9 cellular contexts compared by ENCODE assay signal in genomic region chr1:156797212-156797871, GRCh38. TPM values are rescaled to one million over a fixed set of nuclear protein-coding genes. Genes with fewer than 3 reads are reported as not detected.
DNase-seq lines count a peak whose midpoint lies in the region; ATAC-seq and TF ChIP-seq lines count a peak whose summit lies in the region.
"Had no signal": no experiment of that assay in that cellular context is flagged by ENCODE, and none has a peak within 500 bp of the region (broad histone marks: within the 10 kb centered on the region; RNA-seq: fewer than 3 reads in every experiment).

No MANE protein-coding gene starts in this region.

- H4K20me1 ChIP-seq in MM.1S (ENCODE audit: insufficient read depth, low read length): 0 out of 2 replicates have a peak, but pooled peaks cover 8% of the 10 kb centered on the region

- H3K27me3 Mint-ChIP-seq in activated T-cell treated with anti-CD3 and anti-CD28 coated beads, Interleukin-2, amount 50 U/mL, for 24 hours: no peaks in the 10 kb centered on the region

- TF ChIP-seq EP300 in suprapubic skin (IDR thresholded peaks at IDR 0.05): no peak

- peak; percentile 59 for ATAC-seq in SK-N-SH treated with all-trans-retinoic acid at 6 μM for 48 hours
- ATAC-seq in GM18502 (IDR thresholded peaks at IDR 0.05; ENCODE audit: poor library complexity, unreplicated experiment): no peak

- peaks cover 14% of the 10 kb centered on the region for H3K4me1 Mint-ChIP-seq in activated T-cell treated with anti-CD3 and anti-CD28 coated beads, Interleukin-2, amount 50 U/mL, for 24 hours (ENCODE audit: low read depth)

- H3K9me3 ChIP-seq in MM.1S (replicated peaks; ENCODE audit: insufficient read depth, low read length) (no peaks in the 10 kb centered on the region), suprapubic skin (no peaks in the 10 kb centered on the region)

- no peak overlapping the region for H3K27ac Mint-ChIP-seq in activated T-cell treated with anti-CD3 and anti-CD28 coated beads, Interleukin-2, amount 50 U/mL, for 24 hours

- DNase-seq in activated T-cell treated with anti-CD3 and anti-CD28 coated beads for 1 hour (ENCODE audit: low read depth): peak; percentile 42
- no peak for DNase-seq in activated T-cell treated with anti-CD3 and anti-CD28 coated beads, Interleukin-2, amount 50 U/mL, for 24 hours
- peak; percentile 72 for DNase-seq in MM.1S
- peak; percentile 55 for DNase-seq in astrocyte of the spinal cord (ENCODE audit: low read depth, low spot score)
- DNase-seq in kidney epithelial cell (ENCODE audit: low read depth): no peak
- peak in 1 of 2 donors; percentile 9 for DNase-seq in suprapubic skin (ENCODE audit: low spot score in 2 of 2)

- H3K4me2 ChIP-seq in MM.1S (ENCODE audit: low read depth, low read length): no peak overlapping the region

- in situ Hi-C loops in astrocyte of the spinal cord (cut with HindIII; ENCODE audit: low sequenced_read_pairs): no loop called here

- no peak overlapping the region for H2AFZ ChIP-seq in MM.1S (ENCODE audit: low read length)

- no peaks in the 10 kb centered on the region for H3K9me3 Mint-ChIP-seq in activated T-cell treated with anti-CD3 and anti-CD28 coated beads, Interleukin-2, amount 50 U/mL, for 24 hours

- H3K9me2 ChIP-seq in MM.1S (replicated peaks; ENCODE audit: insufficient read depth, low read length): no peaks in the 10 kb centered on the region

- H3K27me3 ChIP-seq in MM.1S (replicated peaks; ENCODE audit: insufficient read depth, low read length) (no peaks in the 10 kb centered on the region), kidney epithelial cell (ENCODE audit: control insufficient read depth, insufficient read depth, low read length) (no peaks in the 10 kb centered on the region), suprapubic skin (no peaks in the 10 kb centered on the region)

- no peak overlapping the region for H3K4me3 Mint-ChIP-seq in activated T-cell treated with anti-CD3 and anti-CD28 coated beads, Interleukin-2, amount 50 U/mL, for 24 hours

- peak; percentile 95 for TF ChIP-seq CTCF in MM.1S (IDR thresholded peaks at IDR 0.05; ENCODE audit: low read length)
- peak; percentile 86 for TF ChIP-seq CTCF in astrocyte of the spinal cord (IDR thresholded peaks at IDR 0.05; ENCODE audit: low read depth, low read length)
- TF ChIP-seq CTCF in kidney epithelial cell (IDR thresholded peaks at IDR 0.05; ENCODE audit: insufficient read depth, low read length, poor library complexity, severe bottlenecking): peak; percentile 87
- peak; percentile 37 to 70 for TF ChIP-seq CTCF in suprapubic skin (IDR thresholded peaks at IDR 0.05)

- H3K79me2 ChIP-seq in MM.1S (ENCODE audit: low read length): 0 out of 2 replicates have a peak, but pooled peaks cover 7% of the 10 kb centered on the region

- H3K4me1 ChIP-seq in MM.1S (ENCODE audit: low read length) (peaks cover 16% of the 10 kb centered on the region; the same call in 1 of the 2 replicates), suprapubic skin (no peaks in the 10 kb centered on the region)

- peaks cover 17% of the 10 kb centered on the region for H3K36me3 ChIP-seq in MM.1S (replicated peaks; ENCODE audit: insufficient read depth, low read length)
- peaks cover 2% of the 10 kb centered on the region for H3K36me3 ChIP-seq in kidney epithelial cell (ENCODE audit: control insufficient read depth, insufficient read depth, low read length)
- H3K36me3 ChIP-seq in suprapubic skin: peaks cover 95% of the 10 kb centered on the region

- H3K9ac ChIP-seq in MM.1S (ENCODE audit: low read length): no peak overlapping the region

- H3F3A ChIP-seq in MM.1S (ENCODE audit: insufficient read depth, low read length): peaks cover 19% of the 10 kb centered on the region

- H3K27ac ChIP-seq in MM.1S (ENCODE audit: low read length) (no peak overlapping the region), suprapubic skin (no peak overlapping the region)
- H3K27ac ChIP-seq: epithelial cell of prostate had no signal

- peaks cover 95% of the 10 kb centered on the region for H3K36me3 Mint-ChIP-seq in activated T-cell treated with anti-CD3 and anti-CD28 coated beads, Interleukin-2, amount 50 U/mL, for 24 hours (ENCODE audit: low read depth)

- no peak overlapping the region for H3K4me3 ChIP-seq in MM.1S (ENCODE audit: low read length)
- no peak overlapping the region for H3K4me3 ChIP-seq in astrocyte of the spinal cord (ENCODE audit: low read depth, low read length)
- no peak overlapping the region for H3K4me3 ChIP-seq in kidney epithelial cell (ENCODE audit: low read depth, low read length)
- no peak overlapping the region for H3K4me3 ChIP-seq in suprapubic skin

- TF ChIP-seq POLR2A in suprapubic skin (IDR thresholded peaks at IDR 0.05): no peak

- WGBS in suprapubic skin: 50% methylated on average over 4 of the region's 4 CpGs

TF ChIP-seq in SK-N-SH treated with all-trans-retinoic acid at 6 μM for 48 hours, 23 proteins besides CTCF, POLR2A, EP300 and RAD21:
- TF ChIP-seq ZC3H10 (CRISPR knock-in tag; IDR thresholded peaks at IDR 0.05): no peak
- TF ChIP-seq PPARA (CRISPR knock-in tag; IDR thresholded peaks at IDR 0.05; ENCODE audit: borderline replicate concordance): no peak
- no peak for TF ChIP-seq ZFP30 (CRISPR knock-in tag; IDR thresholded peaks at IDR 0.05)
- TF ChIP-seq ZNF8 (CRISPR knock-in tag; IDR thresholded peaks at IDR 0.05): no peak
- TF ChIP-seq BACH2 (CRISPR knock-in tag; IDR thresholded peaks at IDR 0.05; ENCODE audit: borderline replicate concordance): no peak
- no peak for TF ChIP-seq GLIS3 (CRISPR knock-in tag; IDR thresholded peaks at IDR 0.05)
- TF ChIP-seq ISL1 (CRISPR knock-in tag; IDR thresholded peaks at IDR 0.05): no peak
- no peak for TF ChIP-seq ZFP3 (CRISPR knock-in tag; IDR thresholded peaks at IDR 0.05)
- no peak for TF ChIP-seq RARB (CRISPR knock-in tag; IDR thresholded peaks at IDR 0.05)
- no peak for TF ChIP-seq ESRRG (CRISPR knock-in tag; IDR thresholded peaks at IDR 0.05)
- TF ChIP-seq TOX (CRISPR knock-in tag; IDR thresholded peaks at IDR 0.05; ENCODE audit: borderline replicate concordance): no peak
- TF ChIP-seq ARNTL (CRISPR knock-in tag; IDR thresholded peaks at IDR 0.05; ENCODE audit: borderline replicate concordance, low read depth): no peak
- TF ChIP-seq ZNF565 (CRISPR knock-in tag; conservative IDR thresholded peaks at IDR 0.05; ENCODE audit: low read depth): no peak
- peak; percentile 75; the same call in 1 of the 2 replicates for TF ChIP-seq TSHZ2 (CRISPR knock-in tag; IDR thresholded peaks at IDR 0.05)
- TF ChIP-seq CSDC2 (CRISPR knock-in tag; IDR thresholded peaks at IDR 0.05): no peak
- TF ChIP-seq TCF4 (CRISPR knock-in tag; IDR thresholded peaks at IDR 0.05; ENCODE audit: borderline replicate concordance): peak; percentile 47; the same call in 1 of the 2 replicates
- no peak for TF ChIP-seq CSRNP3 (CRISPR knock-in tag; IDR thresholded peaks at IDR 0.05)
TF ChIP-seq in SK-N-SH treated with all-trans-retinoic acid at 6 μM for 48 hours: peak in this region for 2.

RNA-seq across cellular contexts. Expression of gene SH2D2A, which starts 19.3 kb away (rescaled TPM):
- total RNA-seq in kidney epithelial cell: 2.3 and 4.9 TPM in 2 replicates
- total RNA-seq in suprapubic skin: under 1 TPM in 2 of 4 donors, not detected in 2; 0.29 to 0.48 TPM

RNA-seq across cellular contexts. Expression of gene PRCC, which starts 30.0 kb away (rescaled TPM):
- total RNA-seq in kidney epithelial cell (56.0 and 59.3 TPM in 2 replicates), suprapubic skin (10 to 100 TPM; 39.1 to 50.1 (median 43.3) TPM)

RNA-seq across cellular contexts. Expression of gene HDGF, which starts 45.9 kb away (rescaled TPM):
- total RNA-seq in kidney epithelial cell (271 and 296 TPM in 2 replicates), suprapubic skin (100 to 1,000 TPM; 178 to 250 (median 210) TPM)

RNA-seq across cellular contexts. Expression of gene MRPL24, which starts 56.5 kb away (rescaled TPM):
- total RNA-seq in kidney epithelial cell: 42.5 and 62.2 TPM in 2 replicates
- total RNA-seq in suprapubic skin: 10 to 100 TPM; 33.6 to 66.6 (median 55.0) TPM

Comparison
In these comparisons a context has a peak if more than half of its experiments do, and no peak if none do; other contexts are left out.
1. DNase-seq: peak in activated T-cell treated with anti-CD3 and anti-CD28 coated beads for 1 hour (single experiment), MM.1S (single experiment) and astrocyte of the spinal cord (single experiment); none in activated T-cell treated with anti-CD3 and anti-CD28 coated beads, Interleukin-2, amount 50 U/mL, for 24 hours (single experiment) and kidney epithelial cell (single experiment).
2. Peak in every context shown above with its lines, with median percentiles within 50 percentile points of each other: CTCF ChIP-seq.